ENCODE assay signal across 12 cellular contexts in the genomic region with DNA sequence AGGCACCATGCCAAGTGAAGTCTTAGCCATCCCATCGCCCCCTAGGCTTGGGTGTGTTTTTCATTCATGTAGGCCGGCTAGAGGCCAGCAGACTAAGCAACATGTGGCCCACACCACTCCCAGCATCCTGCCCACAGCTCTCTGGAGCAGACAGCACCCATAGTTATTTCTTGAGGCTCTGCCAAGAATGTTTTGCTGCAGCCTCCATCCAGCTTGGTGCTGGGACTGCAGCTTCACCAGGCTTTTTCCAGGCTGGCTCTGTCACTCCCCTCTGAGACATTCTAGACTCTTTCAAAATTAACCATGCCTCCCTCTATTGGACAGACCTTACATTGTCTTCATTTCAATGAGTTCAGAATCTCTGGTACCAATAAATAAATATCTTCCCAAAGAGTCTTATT.
DNase-seq lines count a peak whose midpoint lies in the region; ATAC-seq and TF ChIP-seq lines count a peak whose summit lies in the region.
"Had no signal": no experiment of that assay in that cellular context is flagged by ENCODE, and none has a peak within 500 bp of the region (broad histone marks: within the 10 kb centered on the region; RNA-seq: fewer than 3 reads in every experiment).

No MANE protein-coding gene starts in this region.

- no peak overlapping the region for H3K9ac ChIP-seq in OCI-LY1 (ENCODE audit: low read length)

- no peak overlapping the region for H3K4me2 ChIP-seq in OCI-LY1 (ENCODE audit: low read length)

- H3K27me3 ChIP-seq in OCI-LY1 (ENCODE audit: insufficient read depth, low read length) (no peaks in the 10 kb centered on the region), lower lobe of right lung (ENCODE audit: low read depth) (no peaks in the 10 kb centered on the region)

- H3K9me2 ChIP-seq in OCI-LY1 (ENCODE audit: low read depth, low read length) = no peaks in the 10 kb centered on the region

- H3K9me3 ChIP-seq in OCI-LY1 (ENCODE audit: low read length) = no peaks in the 10 kb centered on the region
- no peaks in the 10 kb centered on the region for H3K9me3 ChIP-seq in lower lobe of right lung
- H3K9me3 ChIP-seq: prostate gland had no signal

- H3K27ac ChIP-seq in OCI-LY1 (ENCODE audit: low read depth, low read length, poor library complexity, severe bottlenecking) (no peak overlapping the region), lower lobe of right lung (no peak overlapping the region)
- H3K27ac ChIP-seq: prostate gland had no signal

- H3K4me1 ChIP-seq in OCI-LY1 (ENCODE audit: insufficient read depth, low read length, severe bottlenecking) = peaks cover 6% of the 10 kb centered on the region
- H3K4me1 ChIP-seq in lower lobe of right lung = no peaks in the 10 kb centered on the region
- H3K4me1 ChIP-seq: prostate gland had no signal

- ATAC-seq in lower lobe of right lung = no peak
- ATAC-seq: activated naive CD4-positive, alpha-beta T cell treated with anti-CD3 and anti-CD28 coated beads, Interleukin-2, amount 50 U/mL, for 72 hours had no signal

- DNase-seq in GM03348 (ENCODE audit: low spot score) = peak; percentile 78
- DNase-seq in foreskin fibroblast = peak; percentile 15 to 52
- DNase-seq in putamen (ENCODE audit: low spot score) = peak; percentile 13
- DNase-seq in activated T-cell treated with anti-CD3 and anti-CD28 coated beads for 4 hours = no peak
- no peak for DNase-seq in lower lobe of right lung
- no peak for DNase-seq in cerebellar cortex (ENCODE audit: low spot score)
- no peak for DNase-seq in NCI-H187 treated with DMSO at 0.1 percent for 48 hours (lab: John Stamatoyannopoulos, UW)
- DNase-seq: KG1, NCI-H2107 had no signal

- H4K20me1 ChIP-seq in OCI-LY1 (ENCODE audit: insufficient read depth, low read length) = no peaks in the 10 kb centered on the region

- H3F3A ChIP-seq in OCI-LY1 (ENCODE audit: insufficient read depth, low read length) = no peaks in the 10 kb centered on the region

- TF ChIP-seq CTCF in OCI-LY1 (IDR thresholded peaks at IDR 0.05; ENCODE audit: low read length) (peak; percentile 31; the same call in 1 of the 2 replicates), foreskin fibroblast (IDR thresholded peaks at IDR 0.05; ENCODE audit: low read depth, low read length) (no peak), lower lobe of right lung (IDR thresholded peaks at IDR 0.05) (no peak)

- H3K4me3 ChIP-seq in OCI-LY1 (ENCODE audit: low read depth, low read length, poor library complexity, severe bottlenecking) (no peak overlapping the region), foreskin fibroblast (ENCODE audit: low read depth in 1 of 2, low read length in 2 of 2) (no peak overlapping the region), lower lobe of right lung (no peak overlapping the region)
- H3K4me3 ChIP-seq: prostate gland had no signal

- no peak overlapping the region for H2AFZ ChIP-seq in OCI-LY1 (ENCODE audit: low read length)

- intact Hi-C loops in lower lobe of right lung (cut with DNase I) = no loop called here

- H3K79me2 ChIP-seq in OCI-LY1 (ENCODE audit: insufficient read depth, low read length) = no peaks in the 10 kb centered on the region

- no peaks in the 10 kb centered on the region for H3K36me3 ChIP-seq in OCI-LY1 (ENCODE audit: insufficient read depth, low read length)
- H3K36me3 ChIP-seq in lower lobe of right lung = no peaks in the 10 kb centered on the region
- H3K36me3 ChIP-seq: prostate gland had no signal

Comparison
In these comparisons a context has a peak if more than half of its experiments do, and no peak if none do; other contexts are left out.
1. DNase-seq: peak in GM03348 (single experiment), foreskin fibroblast (2 of 2) and putamen (single experiment); none in activated T-cell treated with anti-CD3 and anti-CD28 coated beads for 4 hours (single experiment), lower lobe of right lung (single experiment), cerebellar cortex (single experiment) and NCI-H187 treated with DMSO at 0.1 percent for 48 hours (single experiment).